In genomic region chr12:51631021-51631420, GRCh38 we compare ENCODE assay signal across 10 cellular contexts.
"Had no signal": no experiment of that assay in that cellular context is flagged by ENCODE, and none has a peak within 500 bp of the region (broad histone marks: within the 10 kb centered on the region; RNA-seq: fewer than 3 reads in every experiment).

No MANE protein-coding gene starts in this region.

- FAIRE-seq: pancreas had no signal

- H3K27ac ChIP-seq: pancreas, skin epidermis, stomach, thoracic aorta had no signal

- H3K4me3 ChIP-seq: pancreas, skin epidermis, stomach, thoracic aorta had no signal

- H3K27me3 ChIP-seq: pancreas, stomach had no signal

- ATAC-seq: activated CD4-positive, CD25-positive, alpha-beta regulatory T cell treated with anti-CD3 and anti-CD28 coated beads, Interleukin-2, amount 50 U/mL, for 24 hours; activated naive CD4-positive, alpha-beta T cell treated with anti-CD3 and anti-CD28 coated beads, Interleukin-2, amount 50 U/mL, for 72 hours; left colon; pancreas had no signal

- DNase-seq: activated effector memory CD4-positive, alpha-beta T cell treated with anti-CD3 and anti-CD28 coated beads, Interleukin-2, amount 50 U/mL, for 16 hours; activated T-cell treated with anti-CD3 and anti-CD28 coated beads, Interleukin-2, amount 50 U/mL, for 24 hours; left colon; nephron progenitor cell; pancreas; stomach had no signal

- H3K36me3 ChIP-seq: pancreas, stomach, thoracic aorta had no signal

- H3K9me3 ChIP-seq: pancreas, stomach, thoracic aorta had no signal
